21 cellular contexts compared by ENCODE assay signal in genomic region chr3:182330647-182331046, GRCh38.
DNase-seq lines count a peak whose midpoint lies in the region; ATAC-seq, FAIRE-seq and TF ChIP-seq lines count a peak whose summit lies in the region.
"Had no signal": no experiment of that assay in that cellular context is flagged by ENCODE, and none has a peak within 500 bp of the region (broad histone marks: within the 10 kb centered on the region; RNA-seq: fewer than 3 reads in every experiment).

No MANE protein-coding gene starts in this region.

- POLR2A ChIA-PET in OCI-LY7 (lab: Charles Lee), result interaction anchor here (0.5 to 0.7 kb wide), 4 partner anchors 51 to 422 kb away, joined by 3 to 4 read pairs (median 3); no protein-coding TSS in a partner anchor

- no peaks in the 10 kb centered on the region for H3K27me3 ChIP-seq in smooth muscle cell (ENCODE audit: low read depth)
- H3K27me3 ChIP-seq: Peyer's patch had no signal

- no peaks in the 10 kb centered on the region for H3F3A ChIP-seq in smooth muscle cell (ENCODE audit: low read depth)

- H3K27ac ChIP-seq in OCI-LY7 (ENCODE audit: low read depth, low read length, poor library complexity, severe bottlenecking) (no peak overlapping the region), smooth muscle cell (ENCODE audit: low read depth) (no peak overlapping the region)
- H3K27ac ChIP-seq: Peyer's patch had no signal

- H3K4me2 ChIP-seq in OCI-LY7 (ENCODE audit: low read length), result no peak overlapping the region
- no peak overlapping the region for H3K4me2 ChIP-seq in smooth muscle cell
- H3K4me2 ChIP-seq: GM23338 had no signal

- H3K9me3 ChIP-seq in OCI-LY7 (ENCODE audit: low read length) (peaks cover 20% of the 10 kb centered on the region; the same call in 1 of the 2 replicates), smooth muscle cell (replicated peaks; ENCODE audit: low read depth) (no peaks in the 10 kb centered on the region)
- H3K9me3 ChIP-seq: MG63, Peyer's patch had no signal

- H4K20me1 ChIP-seq in OCI-LY7 (ENCODE audit: insufficient read depth, low read length) (no peaks in the 10 kb centered on the region), smooth muscle cell (ENCODE audit: low read depth) (no peaks in the 10 kb centered on the region)

- H3K4me1 ChIP-seq in OCI-LY7 (ENCODE audit: insufficient read depth, low read length, poor library complexity, severe bottlenecking) (peaks cover 53% of the 10 kb centered on the region), smooth muscle cell (ENCODE audit: low read depth) (no peaks in the 10 kb centered on the region)
- H3K4me1 ChIP-seq: Peyer's patch had no signal

- peaks cover 36% of the 10 kb centered on the region for H3K36me3 ChIP-seq in OCI-LY7 (ENCODE audit: insufficient read depth, low read length)
- no peaks in the 10 kb centered on the region for H3K36me3 ChIP-seq in smooth muscle cell (ENCODE audit: low read depth)
- H3K36me3 ChIP-seq: MG63, Peyer's patch had no signal

- no peak overlapping the region for H3K9ac ChIP-seq in smooth muscle cell (ENCODE audit: low read depth)

- no peak for FAIRE-seq in GM19239 (lab: Jason Lieb, UNC)
- FAIRE-seq: A204.1, TTC549 had no signal

- BruUV-seq in OCI-LY7 (replicated peaks; lab: Mats Ljungman, UMichigan), result no TSS peak

- H3K4me3 ChIP-seq in OCI-LY7 (ENCODE audit: low read depth, low read length, poor library complexity, severe bottlenecking) (no peak overlapping the region), smooth muscle cell (no peak overlapping the region)
- H3K4me3 ChIP-seq: GM23338, MG63, Peyer's patch had no signal

- H3K79me2 ChIP-seq in OCI-LY7 (ENCODE audit: insufficient read depth, low read depth, low read length) (peaks cover 5% of the 10 kb centered on the region; the same call in 1 of the 2 replicates), smooth muscle cell (ENCODE audit: low read depth) (no peaks in the 10 kb centered on the region)

- H2AFZ ChIP-seq in OCI-LY7 (ENCODE audit: low read length) (peak overlapping the region; percentile 7), smooth muscle cell (ENCODE audit: low read depth) (no peak overlapping the region)
- H2AFZ ChIP-seq: GM23338 had no signal

- intact Hi-C loops in OCI-LY7 (cut with micrococcal nuclease; ENCODE audit: unreplicated experiment), result no loop called here

- no peaks in the 10 kb centered on the region for H3K9me2 ChIP-seq in OCI-LY7 (ENCODE audit: insufficient read depth, low read length)

- CTCF ChIA-PET in OCI-LY7 (lab: Charles Lee; ENCODE audit: unreplicated experiment), result no interaction called here

- peak; percentile 67 for ATAC-seq in GM18520 (IDR thresholded peaks at IDR 0.05; ENCODE audit: unreplicated experiment)
- ATAC-seq in HG02759 (IDR thresholded peaks at IDR 0.05; ENCODE audit: unreplicated experiment), result peak; percentile 52
- peak; percentile 55 for ATAC-seq in HG03095 (IDR thresholded peaks at IDR 0.05; ENCODE audit: unreplicated experiment)
- ATAC-seq: GM23338, SK-N-SH treated with all-trans-retinoic acid at 6 μM for 48 hours, T-cell had no signal

- no peak for DNase-seq in OCI-LY7 (ENCODE audit: low spot score)
- no peak for DNase-seq in smooth muscle cell (lab: John Stamatoyannopoulos, UW; ENCODE audit: unreplicated experiment)
- DNase-seq in activated T-cell treated with anti-CD3 and anti-CD28 coated beads, Interleukin-2, amount 50 U/mL, for 1 hour, result no peak
- no peak for DNase-seq in GM19239 (ENCODE audit: insufficient read length, low spot score)
- DNase-seq: HCEC 1CT, Kasumi-1, MG63, NCI-H1092, NCI-H1930, NCI-H2227 treated with DMSO at 0.1 percent for 48 hours, NCI-H510A, NCI-H774, Peyer's patch, T-cell had no signal

- TF ChIP-seq CTCF in OCI-LY7 (conservative IDR thresholded peaks at IDR 0.05; ENCODE audit: low read length) (no peak), smooth muscle cell (IDR thresholded peaks at IDR 0.05; ENCODE audit: borderline replicate concordance, insufficient read depth, poor library complexity, severe bottlenecking) (no peak)
